In genomic region chr2:112846056-112846455, GRCh38 we compare ENCODE assay signal across 25 cellular contexts. TPM values are rescaled to one million over a fixed set of nuclear protein-coding genes. Genes with fewer than 3 reads are reported as not detected.
"Had no signal": no experiment of that assay in that cellular context is flagged by ENCODE, and none has a peak within 500 bp of the region (broad histone marks: within the 10 kb centered on the region; RNA-seq: fewer than 3 reads in every experiment).

No MANE protein-coding gene starts in this region.

- DNase-seq: colonic mucosa; effector CD4-positive, alpha-beta T cell; gastrocnemius medialis; glutamatergic neuron; left cardiac atrium; left ventricle myocardium inferior; lower lobe of right lung; natural killer cell; nucleus accumbens; pancreas; right cardiac atrium; small intestine; stimulated activated CD4-positive, alpha-beta T cell treated with anti-CD3 and anti-CD28 coated beads, Interleukin-12 subunit alpha, Interleukin-12 subunit beta, amount 100 ng/mL, for 4 hours; tibial artery; upper lobe of left lung; uterus had no signal

- H3K4me1 ChIP-seq: colonic mucosa, esophagus muscularis mucosa, gastrocnemius medialis, left ventricle myocardium inferior, pancreas, tibial artery, upper lobe of left lung, uterus had no signal

- ATAC-seq: gastrocnemius medialis, left cardiac atrium, lower lobe of right lung, natural killer cell, pancreas, right cardiac atrium had no signal

- H3K36me3 ChIP-seq: colonic mucosa, esophagus muscularis mucosa, gastrocnemius medialis, left ventricle myocardium inferior, lower lobe of right lung, neural progenitor cell, pancreas, tibial artery, upper lobe of left lung, uterus had no signal

- H3K9me3 Mint-ChIP-seq: memory B cell; natural killer cell; stimulated activated naive CD8-positive, alpha-beta T cell treated with anti-CD3 and anti-CD28 coated beads, Interleukin-15, Interleukin-2, amounts not matched to agents 100 ng/mL and 50 ng/mL, for 24 hours had no signal

- H3K27ac ChIP-seq: colonic mucosa, esophagus muscularis mucosa, gastrocnemius medialis, left ventricle myocardium inferior, lower lobe of right lung, neural progenitor cell, pancreas, tibial artery, upper lobe of left lung, uterus had no signal

- H3K4me1 Mint-ChIP-seq: natural killer cell had no signal

- FAIRE-seq: keratinocyte, pancreas, small intestine had no signal

- H3K4me3 Mint-ChIP-seq: memory B cell; mesothelial cell of epicardium; natural killer cell; neural progenitor cell; stimulated activated naive CD8-positive, alpha-beta T cell treated with anti-CD3 and anti-CD28 coated beads, Interleukin-15, Interleukin-2, amounts not matched to agents 100 ng/mL and 50 ng/mL, for 24 hours had no signal

- H3K27ac Mint-ChIP-seq: memory B cell; mesothelial cell of epicardium; natural killer cell; neural progenitor cell; progenitor cell of endocrine pancreas; stimulated activated naive CD8-positive, alpha-beta T cell treated with anti-CD3 and anti-CD28 coated beads, Interleukin-15, Interleukin-2, amounts not matched to agents 100 ng/mL and 50 ng/mL, for 24 hours had no signal

- H3K4me2 ChIP-seq: neural progenitor cell had no signal

- H3K9ac ChIP-seq: neural progenitor cell had no signal

- H3K9me3 ChIP-seq: colonic mucosa, esophagus muscularis mucosa, gastrocnemius medialis, left ventricle myocardium inferior, lower lobe of right lung, pancreas, tibial artery, upper lobe of left lung, uterus had no signal

- H3K27me3 ChIP-seq: colonic mucosa, esophagus muscularis mucosa, gastrocnemius medialis, neural progenitor cell, pancreas, tibial artery, upper lobe of left lung, uterus had no signal

- H2AFZ ChIP-seq: neural progenitor cell had no signal

- H3K4me3 ChIP-seq: colonic mucosa, esophagus muscularis mucosa, gastrocnemius medialis, left ventricle myocardium inferior, lower lobe of right lung, neural progenitor cell, pancreas, tibial artery, upper lobe of left lung, uterus had no signal

- H3K36me3 Mint-ChIP-seq: mesothelial cell of epicardium, natural killer cell, neural progenitor cell had no signal

RNA-seq across cellular contexts. Expression of gene IL1B, which starts 9.5 kb away (rescaled TPM):
- total RNA-seq: dermis microvascular lymphatic vessel endothelial cell, gastrocnemius medialis, myocyte, progenitor cell of endocrine pancreas had no signal
